ENCODE assay signal across 11 cellular contexts in the genomic region with DNA sequence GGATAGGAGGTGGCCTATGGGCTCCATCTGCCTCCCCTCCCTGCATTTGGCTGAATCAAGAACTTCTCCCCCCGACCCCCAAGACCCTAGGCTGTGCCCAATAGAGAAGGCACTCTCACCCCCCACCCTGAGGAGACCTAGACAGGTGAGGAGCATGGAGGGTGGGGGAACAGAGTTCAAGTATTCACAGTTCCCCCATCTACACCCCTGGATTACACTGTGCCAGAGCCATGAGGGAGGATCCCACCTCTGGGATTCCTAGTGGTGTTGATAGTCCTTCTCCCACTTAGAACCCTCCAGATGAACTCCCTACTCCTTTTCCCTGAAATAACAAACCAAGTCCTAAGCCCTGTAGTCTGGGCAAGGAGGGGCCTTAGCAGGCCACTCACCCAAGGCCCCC. TPM values are rescaled to one million over a fixed set of nuclear protein-coding genes. Genes with fewer than 3 reads are reported as not detected.
"Had no signal": no experiment of that assay in that cellular context is flagged by ENCODE, and none has a peak within 500 bp of the region (broad histone marks: within the 10 kb centered on the region; RNA-seq: fewer than 3 reads in every experiment).

No MANE protein-coding gene starts in this region.

RNA-seq across cellular contexts. Expression of a gene that starts 15.2 kb away (rescaled TPM):
- total RNA-seq: colonic mucosa, dermis blood vessel endothelial cell, dermis microvascular lymphatic vessel endothelial cell, endothelial cell of umbilical vein, epithelial cell of proximal tubule, esophagus squamous epithelium, fibroblast of villous mesenchyme, foreskin keratinocyte, gastrocnemius medialis, glomerular endothelial cell had no signal
- polyA plus RNA-seq: endothelial cell of umbilical vein, foreskin keratinocyte, heart left ventricle had no signal
